In the genomic region with DNA sequence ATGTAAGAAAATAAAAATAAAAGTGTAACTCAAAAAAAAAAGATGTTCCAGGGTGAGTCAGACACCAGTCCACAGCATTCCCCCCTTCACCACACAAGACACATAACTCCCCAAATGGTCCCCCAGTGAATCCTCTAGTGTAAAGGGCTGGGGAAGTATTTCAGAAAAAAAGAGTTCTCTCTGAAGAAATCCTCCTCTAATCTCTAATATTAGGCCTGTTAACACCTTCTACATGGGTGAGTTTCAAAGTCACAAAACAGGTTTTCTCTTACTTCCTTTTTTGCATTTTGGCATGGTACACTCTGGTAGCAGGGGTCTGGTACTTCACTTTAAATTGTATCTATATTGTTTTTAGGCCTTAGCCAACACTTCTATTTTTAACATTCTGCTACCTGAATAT, we compare ENCODE assay signal across 11 cellular contexts. TPM values are rescaled to one million over a fixed set of nuclear protein-coding genes. Genes with fewer than 3 reads are reported as not detected.
DNase-seq lines count a peak whose midpoint lies in the region; ATAC-seq, FAIRE-seq and TF ChIP-seq lines count a peak whose summit lies in the region.
"Had no signal": no experiment of that assay in that cellular context is flagged by ENCODE, and none has a peak within 500 bp of the region (broad histone marks: within the 10 kb centered on the region; RNA-seq: fewer than 3 reads in every experiment).

No MANE protein-coding gene starts in this region.

- DNase-seq in EL (peak; percentile 48), fibroblast of villous mesenchyme (ENCODE audit: low read depth) (peak; percentile 31), D721Med (ENCODE audit: insufficient read length, low spot score) (no peak)
- no peak for DNase-seq in activated CD4-positive, alpha-beta T cell treated with anti-CD3 and anti-CD28 coated beads for 48 hours
- no peak for DNase-seq in stimulated activated CD4-positive, alpha-beta T cell treated with anti-CD3 and anti-CD28 coated beads, Interleukin-4, amount 100 ng/mL, for 4 hours
- DNase-seq: GDM1, left cardiac atrium, NCI-H82 had no signal

- FAIRE-seq in D721Med (lab: Jason Lieb, UNC), result no peak

- TF ChIP-seq CTCF in fibroblast of villous mesenchyme (IDR thresholded peaks at IDR 0.05; ENCODE audit: insufficient read depth, low read depth, low read length) (no peak), D721Med (IDR thresholded peaks at IDR 0.05; ENCODE audit: insufficient read depth, missing control alignments) (no peak)

- no peak overlapping the region for H3K4me3 ChIP-seq in fibroblast of villous mesenchyme (ENCODE audit: low read depth, low read length)

- ATAC-seq in GM19395 (IDR thresholded peaks at IDR 0.05; ENCODE audit: unreplicated experiment) (peak; percentile 64), HG03565 (IDR thresholded peaks at IDR 0.05; ENCODE audit: unreplicated experiment) (peak; percentile 33), HG03108 (IDR thresholded peaks at IDR 0.05; ENCODE audit: unreplicated experiment) (no peak)
- ATAC-seq: left cardiac atrium had no signal

RNA-seq across cellular contexts. Expression of gene RNF145, which starts 28.2 kb away (rescaled TPM):
- total RNA-seq in fibroblast of villous mesenchyme, result 52.5 and 84.2 TPM in 2 replicates

Comparison
In these comparisons a context has a peak if more than half of its experiments do, and no peak if none do; other contexts are left out.
1. DNase-seq: peak in EL (single experiment) and fibroblast of villous mesenchyme (single experiment); none in activated CD4-positive, alpha-beta T cell treated with anti-CD3 and anti-CD28 coated beads for 48 hours (single experiment), D721Med (single experiment) and stimulated activated CD4-positive, alpha-beta T cell treated with anti-CD3 and anti-CD28 coated beads, Interleukin-4, amount 100 ng/mL, for 4 hours (0 of 2).